In the genomic region with DNA sequence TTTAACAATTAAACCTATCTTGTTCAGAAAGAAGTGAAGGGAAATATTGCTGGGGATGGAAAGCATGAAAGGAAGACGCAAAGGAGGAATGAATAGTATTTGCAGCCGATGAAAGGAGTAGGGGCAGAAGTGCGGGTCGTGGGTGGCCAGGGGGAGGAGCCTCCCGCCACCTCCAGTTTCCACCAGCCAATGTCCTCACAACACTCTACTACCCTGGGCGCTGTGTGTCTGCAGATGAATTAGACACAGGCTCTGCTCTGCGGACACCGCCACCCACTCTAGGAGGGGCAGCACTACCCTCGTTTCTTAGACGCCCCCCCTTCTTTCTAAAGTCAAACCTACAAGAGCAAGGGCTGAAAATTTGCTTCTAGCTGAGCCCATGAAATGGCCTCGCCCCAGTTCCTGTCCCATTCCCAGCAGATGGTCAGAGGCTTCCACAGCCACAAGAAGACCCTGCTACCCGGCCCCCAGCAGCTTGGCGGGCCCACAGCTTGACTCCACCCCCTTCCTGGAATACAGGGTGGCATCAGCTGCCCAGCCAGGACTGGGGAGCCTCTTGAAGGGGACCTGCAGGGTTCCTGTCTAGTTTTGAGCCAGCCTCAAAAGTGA, we compare ENCODE assay signal across 19 cellular contexts.
"Had no signal": no experiment of that assay in that cellular context is flagged by ENCODE, and none has a peak within 500 bp of the region (broad histone marks: within the 10 kb centered on the region; RNA-seq: fewer than 3 reads in every experiment).

No MANE protein-coding gene starts in this region.

- H3K36me3 Mint-ChIP-seq: immature natural killer cell, mesothelial cell of epicardium had no signal

- H3K36me3 ChIP-seq: lower lobe of right lung, ovary, sigmoid colon, spleen, stomach had no signal

- H3K27ac Mint-ChIP-seq: activated B cell treated with CpG ODN at 0.5 μM for 24 hours; activated CD8-positive, alpha-beta T cell treated with anti-CD3 and anti-CD28 coated beads for 36 hours; activated naive CD4-positive, alpha-beta T cell treated with anti-CD3 and anti-CD28 coated beads, Interleukin-2, amount 50 U/mL, for 72 hours; activated T-cell treated with anti-CD3 and anti-CD28 coated beads, Interleukin-2, amount 50 U/mL, for 72 hours; immature natural killer cell; mesothelial cell of epicardium had no signal

- ATAC-seq: activated CD8-positive, alpha-beta T cell treated with anti-CD3 and anti-CD28 coated beads for 36 hours; activated naive CD4-positive, alpha-beta T cell treated with anti-CD3 and anti-CD28 coated beads, Interleukin-2, amount 50 U/mL, for 72 hours; activated T-cell treated with anti-CD3 and anti-CD28 coated beads, Interleukin-2, amount 50 U/mL, for 72 hours; foreskin keratinocyte; lower lobe of right lung had no signal

- H3K27me3 ChIP-seq: ovary, testis had no signal

- H3K4me3 Mint-ChIP-seq: activated B cell treated with CpG ODN at 0.5 μM for 24 hours; activated CD8-positive, alpha-beta T cell treated with anti-CD3 and anti-CD28 coated beads for 36 hours; activated T-cell treated with anti-CD3 and anti-CD28 coated beads, Interleukin-2, amount 50 U/mL, for 72 hours; immature natural killer cell; mesothelial cell of epicardium had no signal

- H3K9me3 Mint-ChIP-seq: activated B cell treated with CpG ODN at 0.5 μM for 24 hours; activated CD8-positive, alpha-beta T cell treated with anti-CD3 and anti-CD28 coated beads for 36 hours; activated naive CD4-positive, alpha-beta T cell treated with anti-CD3 and anti-CD28 coated beads, Interleukin-2, amount 50 U/mL, for 72 hours; activated T-cell treated with anti-CD3 and anti-CD28 coated beads, Interleukin-2, amount 50 U/mL, for 72 hours; mesothelial cell of epicardium had no signal

- H3K27ac ChIP-seq: foreskin keratinocyte, lower lobe of right lung, ovary, sigmoid colon, spleen, stomach, testis had no signal

- H3K4me1 Mint-ChIP-seq: activated B cell treated with CpG ODN at 0.5 μM for 24 hours, immature natural killer cell had no signal

- H3K4me3 ChIP-seq: lower lobe of right lung, ovary, sigmoid colon, spleen, stomach, testis had no signal

- DNase-seq: activated B cell treated with CpG ODN at 0.5 μM for 24 hours; activated CD4-positive, alpha-beta T cell treated with anti-CD3 and anti-CD28 coated beads for 48 hours; activated CD8-positive, alpha-beta memory T cell treated with anti-CD3 and anti-CD28 coated beads, Interleukin-2, amount 50 U/mL, for 4 hours; activated CD8-positive, alpha-beta T cell treated with anti-CD3 and anti-CD28 coated beads for 36 hours; activated gamma-delta T cell; activated T-cell treated with anti-CD3 and anti-CD28 coated beads, Interleukin-2, amount 50 U/mL, for 72 hours; central memory CD4-positive, alpha-beta T cell; effector memory CD4-positive, alpha-beta T cell; foreskin keratinocyte; immature natural killer cell; lower lobe of right lung; ovary; sigmoid colon; spleen; stomach; T-helper 2 cell; testis had no signal

- H3K9me3 ChIP-seq: lower lobe of right lung, ovary, sigmoid colon, spleen, stomach, testis had no signal

- H3K4me1 ChIP-seq: foreskin keratinocyte, lower lobe of right lung, spleen had no signal
